In genomic region chr19:42378225-42378929, GRCh38 we compare ENCODE assay signal across 28 cellular contexts. TPM values are rescaled to one million over a fixed set of nuclear protein-coding genes. Genes with fewer than 3 reads are reported as not detected.
DNase-seq lines count a peak whose midpoint lies in the region; ATAC-seq, FAIRE-seq and TF ChIP-seq lines count a peak whose summit lies in the region.
"Had no signal": no experiment of that assay in that cellular context is flagged by ENCODE, and none has a peak within 500 bp of the region (broad histone marks: within the 10 kb centered on the region; RNA-seq: fewer than 3 reads in every experiment).

No MANE protein-coding gene starts in this region.

- no peak for FAIRE-seq in endothelial cell of umbilical vein (lab: Jason Lieb, UNC)
- FAIRE-seq in small intestine (lab: Jason Lieb, UNC): no peak
- FAIRE-seq: GM12892, urothelium cell line had no signal

- intact Hi-C loops in endothelial cell of umbilical vein (cut with micrococcal nuclease): no loop called here
- intact Hi-C loops in spleen (cut with DNase I; ENCODE audit: low total_unique reads): no loop called here

- H3K36me3 ChIP-seq in RWPE2 (ENCODE audit: low read depth) (no peaks in the 10 kb centered on the region), endothelial cell of umbilical vein (ENCODE audit: control insufficient read depth in 2 of 2, extremely low read depth in 1 of 2, insufficient read depth in 2 of 2, low read length in 2 of 2) (peaks cover 0 to 2% of the 10 kb centered on the region in 2 experiments), small intestine (ENCODE audit: control insufficient read depth in 2 of 2, insufficient read depth in 2 of 2, low read length in 2 of 2) (no peaks in the 10 kb centered on the region), spleen (peaks cover 0 to 28% (median 10%) of the 10 kb centered on the region in 6 donors)
- H3K36me3 ChIP-seq: prostate gland had no signal

- dilution Hi-C loops in endothelial cell of umbilical vein (cut with MboI; ENCODE audit: extremely low pct_ligation_motif_present, low sequenced_read_pairs): no loop called here

- H3K27me3 Mint-ChIP-seq in activated T-cell treated with anti-CD3 and anti-CD28 coated beads, Interleukin-2, amount 50 U/mL, for 4 hours (ENCODE audit: low read depth): peaks cover 26% of the 10 kb centered on the region
- peaks cover 31% of the 10 kb centered on the region for H3K27me3 Mint-ChIP-seq in activated T-cell treated with anti-CD3 and anti-CD28 coated beads, Interleukin-2, amount 50 U/mL, for 24 hours

- H3K4me3 Mint-ChIP-seq in activated T-cell treated with anti-CD3 and anti-CD28 coated beads, Interleukin-2, amount 50 U/mL, for 4 hours: no peak overlapping the region
- no peak overlapping the region for H3K4me3 Mint-ChIP-seq in activated T-cell treated with anti-CD3 and anti-CD28 coated beads, Interleukin-2, amount 50 U/mL, for 24 hours
- H3K4me3 Mint-ChIP-seq: dendritic cell treated with granulocyte-macrophage colony-stimulating factor and Interleukin-4, amounts not matched to agents 40 ng/mL and 50 ng/mL, for 4 days; T-helper 2 cell treated with Interferon-gamma antibody and Interleukin-4, amounts not matched to agents 5 μg/mL and 100 μg/mL, for 36 hours had no signal

- no peak overlapping the region for H3K27ac ChIP-seq in RWPE2 (ENCODE audit: poor library complexity, severe bottlenecking)
- H3K27ac ChIP-seq in endothelial cell of umbilical vein (ENCODE audit: insufficient read depth, low read depth, low read length): no peak overlapping the region
- no peak overlapping the region for H3K27ac ChIP-seq in small intestine (ENCODE audit: low read depth in 1 of 2, low read length in 1 of 2)
- no peak overlapping the region for H3K27ac ChIP-seq in spleen
- H3K27ac ChIP-seq: BLaER1, prostate gland, SK-N-MC, suprapubic skin, VCaP had no signal

- H3K9me1 ChIP-seq in endothelial cell of umbilical vein (replicated peaks; ENCODE audit: control insufficient read depth, extremely low read depth, insufficient read depth, low read length): no peaks in the 10 kb centered on the region

- no peak overlapping the region for H3K27ac Mint-ChIP-seq in activated T-cell treated with anti-CD3 and anti-CD28 coated beads, Interleukin-2, amount 50 U/mL, for 24 hours
- H3K27ac Mint-ChIP-seq: dendritic cell treated with granulocyte-macrophage colony-stimulating factor and Interleukin-4, amounts not matched to agents 40 ng/mL and 50 ng/mL, for 4 days; T-helper 2 cell treated with Interferon-gamma antibody and Interleukin-4, amounts not matched to agents 5 μg/mL and 100 μg/mL, for 36 hours had no signal

- CTCF ChIA-PET in endothelial cell of umbilical vein (lab: Charles Lee): interaction anchor here (0.9 kb wide), 2 partner anchors 9 to 22 kb away, joined by 3 read pairs; no protein-coding TSS in a partner anchor

- no peaks in the 10 kb centered on the region for H3K27me3 ChIP-seq in RWPE2 (ENCODE audit: insufficient read depth, poor library complexity, severe bottlenecking)
- no peaks in the 10 kb centered on the region for H3K27me3 ChIP-seq in endothelial cell of umbilical vein (ENCODE audit: control insufficient read depth in 2 of 2, insufficient read depth in 2 of 2, low read length in 2 of 2)
- no peaks in the 10 kb centered on the region for H3K27me3 ChIP-seq in small intestine (ENCODE audit: control insufficient read depth in 2 of 2, insufficient read depth in 2 of 2, low read length in 2 of 2)
- peaks cover 0 to 33% (median 0%) of the 10 kb centered on the region in 7 donors for H3K27me3 ChIP-seq in spleen (replicated peaks in 1 of 7)
- H3K27me3 ChIP-seq: BLaER1 had no signal

- H3K4me3 ChIP-seq in RWPE2 (ENCODE audit: severe bottlenecking) (no peak overlapping the region), endothelial cell of umbilical vein (replicated peaks in 1 of 3; ENCODE audit: insufficient read depth in 1 of 3, low read depth in 1 of 3, low read length in 3 of 3) (no peak overlapping the region), small intestine (ENCODE audit: low read depth in 1 of 2, low read length in 2 of 2) (no peak overlapping the region), spleen (no peak overlapping the region)
- H3K4me3 ChIP-seq: BLaER1, lung, prostate gland, SK-N-MC, suprapubic skin had no signal

- no peak overlapping the region for H3K4me2 ChIP-seq in endothelial cell of umbilical vein (ENCODE audit: insufficient read depth, low read length)
- H3K4me2 ChIP-seq: BLaER1 had no signal

- TF ChIP-seq CTCF in RWPE2 (IDR thresholded peaks at IDR 0.05; ENCODE audit: poor library complexity, severe bottlenecking) (no peak), endothelial cell of umbilical vein (IDR thresholded peaks at IDR 0.05; ENCODE audit: extremely low read depth in 1 of 2, insufficient read depth in 1 of 2, low read depth in 1 of 2, low read length in 2 of 2) (no peak), spleen (IDR thresholded peaks at IDR 0.05 in 8 of 11, conservative IDR thresholded peaks at IDR 0.05 in 3 of 11) (no peak)

- no peak overlapping the region for H2AFZ ChIP-seq in endothelial cell of umbilical vein (ENCODE audit: low read depth, low read length)

- ATAC-seq in activated T-cell treated with anti-CD3 and anti-CD28 coated beads, Interleukin-2, amount 50 U/mL, for 4 hours: peak; percentile 65 to 74
- peak; percentile 22; the same call in 2 of the 3 replicates for ATAC-seq in RWPE2 (ENCODE audit: low read depth)

- H3K4me1 ChIP-seq in RWPE2 (ENCODE audit: insufficient read depth, poor library complexity, severe bottlenecking) (no peaks in the 10 kb centered on the region), endothelial cell of umbilical vein (ENCODE audit: control insufficient read depth, extremely low read depth, insufficient read depth, low read length) (no peaks in the 10 kb centered on the region), small intestine (ENCODE audit: control insufficient read depth in 2 of 2, insufficient read depth in 1 of 2, low read depth in 1 of 2, low read length in 1 of 2) (peaks cover 0 to 2% of the 10 kb centered on the region in 2 donors), spleen (no peaks in the 10 kb centered on the region)
- H3K4me1 ChIP-seq: prostate gland, suprapubic skin had no signal

- POLR2A ChIA-PET in endothelial cell of umbilical vein (lab: Charles Lee): interaction anchor here (0.7 kb wide), 1 partner anchor 21 kb away, joined by 4 read pairs; no protein-coding TSS in a partner anchor

- no peaks in the 10 kb centered on the region for H4K20me1 ChIP-seq in endothelial cell of umbilical vein (replicated peaks; ENCODE audit: control insufficient read depth, extremely low read depth, insufficient read depth, low read length)
- H4K20me1 ChIP-seq: BLaER1 had no signal

- H3K9me3 ChIP-seq in RWPE2 (ENCODE audit: severe bottlenecking) (no peaks in the 10 kb centered on the region), endothelial cell of umbilical vein (replicated peaks; ENCODE audit: control insufficient read depth, insufficient read depth, low read length) (no peaks in the 10 kb centered on the region), small intestine (ENCODE audit: control insufficient read depth, low read depth) (no peaks in the 10 kb centered on the region), spleen (no peaks in the 10 kb centered on the region)
- H3K9me3 ChIP-seq: BLaER1, prostate gland, suprapubic skin had no signal

- no peaks in the 10 kb centered on the region for H3K9me3 Mint-ChIP-seq in activated T-cell treated with anti-CD3 and anti-CD28 coated beads, Interleukin-2, amount 50 U/mL, for 4 hours
- no peaks in the 10 kb centered on the region for H3K9me3 Mint-ChIP-seq in activated T-cell treated with anti-CD3 and anti-CD28 coated beads, Interleukin-2, amount 50 U/mL, for 24 hours
- H3K9me3 Mint-ChIP-seq: dendritic cell treated with granulocyte-macrophage colony-stimulating factor and Interleukin-4, amounts not matched to agents 40 ng/mL and 50 ng/mL, for 4 days; T-helper 2 cell treated with Interferon-gamma antibody and Interleukin-4, amounts not matched to agents 5 μg/mL and 100 μg/mL, for 36 hours had no signal

- TF ChIP-seq POLR2A in endothelial cell of umbilical vein (IDR thresholded peaks at IDR 0.05; ENCODE audit: low read depth, low read length) (no peak), spleen (IDR thresholded peaks at IDR 0.05) (no peak)

- H3K36me3 Mint-ChIP-seq in activated T-cell treated with anti-CD3 and anti-CD28 coated beads, Interleukin-2, amount 50 U/mL, for 4 hours (ENCODE audit: insufficient read depth): no peaks in the 10 kb centered on the region
- H3K36me3 Mint-ChIP-seq in activated T-cell treated with anti-CD3 and anti-CD28 coated beads, Interleukin-2, amount 50 U/mL, for 24 hours (ENCODE audit: low read depth): peaks cover 4% of the 10 kb centered on the region

- WGBS in small intestine, 3 donors: 57 to 74% (median 61%) methylated on average over 12 of the region's 12 CpGs
- WGBS in spleen, 5 donors: 69 to 88% (median 80%) methylated on average over 12 of the region's 12 CpGs

- peaks cover 1% of the 10 kb centered on the region for H3K4me1 Mint-ChIP-seq in activated T-cell treated with anti-CD3 and anti-CD28 coated beads, Interleukin-2, amount 50 U/mL, for 4 hours (ENCODE audit: low read depth)
- H3K4me1 Mint-ChIP-seq in activated T-cell treated with anti-CD3 and anti-CD28 coated beads, Interleukin-2, amount 50 U/mL, for 24 hours (ENCODE audit: low read depth): peaks cover 4% of the 10 kb centered on the region

- H3K9ac ChIP-seq in endothelial cell of umbilical vein (replicated peaks; ENCODE audit: extremely low read depth, insufficient read depth, low read length): no peak overlapping the region
- H3K9ac ChIP-seq: BLaER1 had no signal

- BruUV-seq in endothelial cell of umbilical vein (replicated peaks; lab: Mats Ljungman, UMichigan): TSS peak; percentile 45

- no peak for DNase-seq in activated T-cell treated with anti-CD3 and anti-CD28 coated beads, Interleukin-2, amount 50 U/mL, for 4 hours
- no peak for DNase-seq in activated T-cell treated with anti-CD3 and anti-CD28 coated beads, Interleukin-2, amount 50 U/mL, for 24 hours
- DNase-seq in RWPE2 (ENCODE audit: low spot score) (no peak), endothelial cell of umbilical vein (ENCODE audit: low read depth, low spot score) (no peak), small intestine (peak; percentile 57), RPMI8226 (no peak), spleen (no peak)
- DNase-seq: activated CD8-positive, alpha-beta memory T cell treated with anti-CD3 and anti-CD28 coated beads, Interleukin-2, amount 50 U/mL, for 4 hours; activated effector memory CD4-positive, alpha-beta T cell treated with anti-CD3 and anti-CD28 coated beads, Interleukin-2, amount 50 U/mL, for 16 hours; COR-L47; H7; islet precursor cell; Kasumi-1; MV-4-11; NCI-H146; NCI-H526; stimulated activated CD4-positive, alpha-beta T cell treated with anti-CD3 and anti-CD28 coated beads, Interleukin-1b, Interleukin-23, amount 100 ng/mL, for 48 hours had no signal

- H3K79me2 ChIP-seq in endothelial cell of umbilical vein (ENCODE audit: control insufficient read depth, insufficient read depth, low read length): no peaks in the 10 kb centered on the region

RNA-seq across cellular contexts. Expression of gene CNFN, which starts 11.7 kb away (rescaled TPM):
- not detected for total RNA-seq in activated T-cell treated with anti-CD3 and anti-CD28 coated beads, Interleukin-2, amount 50 U/mL, for 4 hours
- total RNA-seq in endothelial cell of umbilical vein (0.73 TPM in 1 of 2 replicates, not detected in the other), spleen (1 to 10 TPM in 4 of 7 donors, under 1 TPM in 1, not detected in 2; 0.80 to 2.8 (median 2.5) TPM)
- polyA plus RNA-seq in endothelial cell of umbilical vein (0.23 and 0.27 TPM in 2 replicates), small intestine (1 to 10 TPM; 5.8 to 10.0 (median 8.1) TPM), spleen (10 to 100 TPM; 13.1 to 16.8 (median 15.7) TPM)
- polyA plus RNA-seq in endothelial cell of umbilical vein (2011; cell fraction: cytosol; rRNA removed): 0.75 and 0.87 TPM in 2 replicates
- not detected in 2 replicates for polyA plus RNA-seq in endothelial cell of umbilical vein (2011; cell fraction: nucleus; rRNA removed)
- polyA plus RNA-seq in endothelial cell of umbilical vein (2012): 1.3 and 2.0 TPM in 2 replicates
- 0.95 TPM in 1 of 2 replicates, not detected in the other for polyA minus RNA-seq in endothelial cell of umbilical vein
- 4.3 TPM for polyA minus RNA-seq in endothelial cell of umbilical vein (2011; cell fraction: cytosol; rRNA and poly(A)+ RNA removed)
- polyA minus RNA-seq in endothelial cell of umbilical vein (2011; cell fraction: nucleus; rRNA and poly(A)+ RNA removed): not detected in 2 replicates
- total RNA-seq: fibroblast of lung had no signal
- polyA plus RNA-seq: fibroblast of lung had no signal

RNA-seq across cellular contexts. Expression of gene LIPE, which starts 48.8 kb away (rescaled TPM):
- 10 to 100 TPM; 23.0 to 29.1 (median 28.0) TPM for total RNA-seq in activated T-cell treated with anti-CD3 and anti-CD28 coated beads, Interleukin-2, amount 50 U/mL, for 4 hours
- 10.4 and 13.5 TPM in 2 replicates for total RNA-seq in endothelial cell of umbilical vein
- 3.8 and 6.0 TPM in 2 replicates for polyA plus RNA-seq in endothelial cell of umbilical vein
- 3.8 and 4.8 TPM in 2 replicates for polyA plus RNA-seq in endothelial cell of umbilical vein (2011; cell fraction: cytosol; rRNA removed)
- polyA plus RNA-seq in endothelial cell of umbilical vein (2011; cell fraction: nucleus; rRNA removed): 4.2 and 5.8 TPM in 2 replicates
- polyA plus RNA-seq in endothelial cell of umbilical vein (2012): 4.0 and 6.7 TPM in 2 replicates
- 3.4 and 4.3 TPM in 2 replicates for polyA minus RNA-seq in endothelial cell of umbilical vein
- not detected for polyA minus RNA-seq in endothelial cell of umbilical vein (2011; cell fraction: cytosol; rRNA and poly(A)+ RNA removed)
- 3.2 and 6.1 TPM in 2 replicates for polyA minus RNA-seq in endothelial cell of umbilical vein (2011; cell fraction: nucleus; rRNA and poly(A)+ RNA removed)
- 10 to 100 TPM; 10.1 to 40.2 (median 17.3) TPM for polyA plus RNA-seq in small intestine
- 10 to 100 TPM; 20.7 to 43.7 (median 25.3) TPM for total RNA-seq in spleen
- polyA plus RNA-seq in spleen: 10 to 100 TPM; 20.6 to 39.5 (median 21.1) TPM

RNA-seq across cellular contexts. Expression of gene MEGF8, which starts 52.9 kb away (rescaled TPM):
- 1 to 10 TPM; 6.9 to 7.6 (median 6.9) TPM for total RNA-seq in activated T-cell treated with anti-CD3 and anti-CD28 coated beads, Interleukin-2, amount 50 U/mL, for 4 hours
- total RNA-seq in endothelial cell of umbilical vein: 34.3 and 39.6 TPM in 2 replicates
- polyA plus RNA-seq in endothelial cell of umbilical vein: 20.6 and 25.2 TPM in 2 replicates
- 14.5 and 18.2 TPM in 2 replicates for polyA plus RNA-seq in endothelial cell of umbilical vein (2011; cell fraction: cytosol; rRNA removed)
- polyA plus RNA-seq in endothelial cell of umbilical vein (2011; cell fraction: nucleus; rRNA removed): 21.2 and 22.3 TPM in 2 replicates
- 22.3 and 35.1 TPM in 2 replicates for polyA plus RNA-seq in endothelial cell of umbilical vein (2012)
- polyA minus RNA-seq in endothelial cell of umbilical vein: 27.7 and 28.4 TPM in 2 replicates
- 0.92 TPM for polyA minus RNA-seq in endothelial cell of umbilical vein (2011; cell fraction: cytosol; rRNA and poly(A)+ RNA removed)
- polyA minus RNA-seq in endothelial cell of umbilical vein (2011; cell fraction: nucleus; rRNA and poly(A)+ RNA removed): 13.8 and 24.7 TPM in 2 replicates
- 10 to 100 TPM in 1 of 3 donors, 1 to 10 TPM in 2; 2.4 to 10.2 (median 3.6) TPM for polyA plus RNA-seq in small intestine
- 10 to 100 TPM; 15.3 to 26.2 (median 22.5) TPM for total RNA-seq in spleen
- polyA plus RNA-seq in spleen: 10 to 100 TPM in 1 of 3 donors, 1 to 10 TPM in 2; 2.3 to 11.0 (median 2.5) TPM
